Comparison of ENCODE assay signal across 9 cellular contexts in the genomic region with DNA sequence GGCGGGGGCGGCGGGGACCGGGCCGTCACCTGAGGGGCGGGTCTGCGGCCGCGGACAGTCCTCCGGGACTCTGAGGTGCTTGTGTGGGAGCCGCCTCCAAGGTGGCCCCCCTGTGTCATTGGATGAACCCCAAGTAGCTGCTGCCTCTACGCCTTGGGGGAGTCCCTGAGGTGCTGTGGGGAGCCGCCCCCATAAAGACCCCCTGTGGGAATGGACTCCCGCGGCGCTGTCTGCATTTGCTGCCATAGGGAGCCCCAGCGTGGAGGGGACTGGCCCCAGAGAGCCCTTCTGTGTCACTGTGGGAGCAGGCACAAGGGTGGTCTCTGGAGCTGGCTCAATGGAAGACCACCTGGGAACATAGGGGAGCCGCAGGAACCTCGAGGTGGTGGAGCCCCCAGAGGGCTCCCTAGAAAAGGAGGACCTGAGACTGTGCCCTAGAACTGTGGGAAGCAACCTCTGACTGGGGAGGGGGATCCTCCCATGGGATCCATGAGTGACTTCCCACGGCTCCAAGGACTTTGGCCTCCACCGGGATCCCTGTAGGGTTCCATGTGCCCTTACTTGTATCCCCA. TPM values are rescaled to one million over a fixed set of nuclear protein-coding genes. Genes with fewer than 3 reads are reported as not detected.
DNase-seq lines count a peak whose midpoint lies in the region; ATAC-seq and TF ChIP-seq lines count a peak whose summit lies in the region.
"Had no signal": no experiment of that assay in that cellular context is flagged by ENCODE, and none has a peak within 500 bp of the region (broad histone marks: within the 10 kb centered on the region; RNA-seq: fewer than 3 reads in every experiment).

No MANE protein-coding gene starts in this region.

- H3K4me2 ChIP-seq in neural progenitor cell, result peak overlapping the region; percentile 84

- peak overlapping the region; percentile 43 for H3K4me3 ChIP-seq in A673 (ENCODE audit: low read depth, low read length, poor library complexity, severe bottlenecking)
- peak overlapping the region; percentile 55 for H3K4me3 ChIP-seq in HUES6 (ENCODE audit: low read depth, low read length)
- H3K4me3 ChIP-seq in ectodermal cell (ENCODE audit: insufficient read depth, low read depth, low read length), result peak overlapping the region; percentile 31
- H3K4me3 ChIP-seq in neural progenitor cell, result peak overlapping the region; percentile 56

- H2AFZ ChIP-seq in neural progenitor cell (replicated peaks), result no peak overlapping the region

- H3K9me3 ChIP-seq in A673 (ENCODE audit: low read depth, low read length, poor library complexity, severe bottlenecking), result no peaks in the 10 kb centered on the region
- H3K9me3 ChIP-seq in HUES6 (ENCODE audit: control insufficient read depth, insufficient read depth, low read depth, low read length), result no peaks in the 10 kb centered on the region
- no peaks in the 10 kb centered on the region for H3K9me3 ChIP-seq in ectodermal cell (ENCODE audit: control insufficient read depth, low read length)
- no peaks in the 10 kb centered on the region for H3K9me3 ChIP-seq in neural progenitor cell (ENCODE audit: low read depth)

- CTCF ChIA-PET in A673 (lab: Charles Lee), result no interaction called here

- no peaks in the 10 kb centered on the region for H3K36me3 Mint-ChIP-seq in neural progenitor cell

- ATAC-seq in HG02588 (IDR thresholded peaks at IDR 0.05; ENCODE audit: unreplicated experiment), result no peak

- DNase-seq in A673 (ENCODE audit: low spot score) (no peak), neural progenitor cell (ENCODE audit: low spot score) (no peak), erythroblast (lab: John Stamatoyannopoulos, UW) (no peak), COLO829 (ENCODE audit: low spot score) (no peak), NCI-H446 (lab: John Stamatoyannopoulos, UW) (no peak)
- DNase-seq: IMR-90 had no signal

- no peak for TF ChIP-seq POLR2A in erythroblast (IDR thresholded peaks at IDR 0.05; ENCODE audit: low read length)

- peaks cover 44% of the 10 kb centered on the region for H3K4me1 Mint-ChIP-seq in neural progenitor cell

- no peaks in the 10 kb centered on the region for H3K9me3 Mint-ChIP-seq in neural progenitor cell

- H3F3A ChIP-seq in neural progenitor cell (ENCODE audit: low read depth), result peaks cover 23% of the 10 kb centered on the region

- H3K27ac ChIP-seq in A673 (ENCODE audit: low read depth, low read length, poor library complexity, severe bottlenecking), result no peak overlapping the region
- no peak overlapping the region for H3K27ac ChIP-seq in HUES6 (ENCODE audit: low read depth, low read length)
- H3K27ac ChIP-seq in ectodermal cell (ENCODE audit: insufficient read depth, low read depth, low read length, poor library complexity, severe bottlenecking), result no peak overlapping the region
- H3K27ac ChIP-seq in neural progenitor cell, result no peak overlapping the region

- no peak for TF ChIP-seq CTCF in A673 (conservative IDR thresholded peaks at IDR 0.05; ENCODE audit: low read depth, low read length)
- no peak for TF ChIP-seq CTCF in neural progenitor cell (IDR thresholded peaks at IDR 0.05)

- intact Hi-C loops in A673 (cut with micrococcal nuclease; ENCODE audit: unreplicated experiment), result no loop called here

- H3K36me3 ChIP-seq in A673 (ENCODE audit: insufficient read depth, low read length, poor library complexity, severe bottlenecking) (no peaks in the 10 kb centered on the region), HUES6 (ENCODE audit: control insufficient read depth, insufficient read depth, low read length) (no peaks in the 10 kb centered on the region), ectodermal cell (ENCODE audit: control insufficient read depth, insufficient read depth, low read length) (no peaks in the 10 kb centered on the region), neural progenitor cell (no peaks in the 10 kb centered on the region)

- no TSS peak for BruUV-seq in A673 (replicated peaks; lab: Mats Ljungman, UMichigan)

- H3K27me3 Mint-ChIP-seq in neural progenitor cell (ENCODE audit: insufficient read depth, low read depth), result peaks cover 29% of the 10 kb centered on the region

- peak overlapping the region; percentile 68 for H3K4me3 Mint-ChIP-seq in neural progenitor cell

- no peaks in the 10 kb centered on the region for H4K20me1 ChIP-seq in neural progenitor cell (ENCODE audit: low read depth)

- peaks cover 61% of the 10 kb centered on the region for H3K27me3 ChIP-seq in A673 (replicated peaks; ENCODE audit: insufficient read depth, low read depth, low read length, poor library complexity)
- peaks cover 55% of the 10 kb centered on the region for H3K27me3 ChIP-seq in HUES6 (ENCODE audit: control insufficient read depth, insufficient read depth, low read length)
- peaks cover 45% of the 10 kb centered on the region for H3K27me3 ChIP-seq in ectodermal cell (ENCODE audit: control insufficient read depth, insufficient read depth, low read length, poor library complexity, severe bottlenecking)
- H3K27me3 ChIP-seq in neural progenitor cell, result peaks cover 53% of the 10 kb centered on the region

- H3K9ac ChIP-seq in HUES6 (ENCODE audit: low read length) (no peak overlapping the region), neural progenitor cell (no peak overlapping the region)

- POLR2A ChIA-PET in A673 (lab: Charles Lee; ENCODE audit: low non-redundant PET), result no interaction called here

- no peak overlapping the region for H3K27ac Mint-ChIP-seq in neural progenitor cell

- WGBS in ectodermal cell, 2 experiments, result 16 to 19% methylated on average over 21 of the region's 21 CpGs

- H3K79me2 ChIP-seq in neural progenitor cell (ENCODE audit: low read depth), result no peaks in the 10 kb centered on the region

- no peaks in the 10 kb centered on the region for H3K4me1 ChIP-seq in A673 (ENCODE audit: insufficient read depth, low read length, poor library complexity, severe bottlenecking)
- H3K4me1 ChIP-seq in HUES6 (ENCODE audit: control insufficient read depth, insufficient read depth, low read length), result peaks cover 14% of the 10 kb centered on the region; the same call in 1 of the 2 replicates
- H3K4me1 ChIP-seq in ectodermal cell (ENCODE audit: control insufficient read depth, insufficient read depth, low read length), result peaks cover 15% of the 10 kb centered on the region
- H3K4me1 ChIP-seq in neural progenitor cell, result peaks cover 48% of the 10 kb centered on the region

RNA-seq across cellular contexts. Expression of a gene that starts 0.4 kb away (rescaled TPM):
- 0.11 and 0.13 TPM in 2 replicates for total RNA-seq in A673 (2021)
- 0.98 TPM for polyA plus RNA-seq in ectodermal cell (2013, experiment 1 of 4)
- polyA plus RNA-seq in ectodermal cell (2013, experiment 2 of 4), result 0.82 TPM
- polyA plus RNA-seq in ectodermal cell (2013, experiment 3 of 4), result 0.75 TPM
- 0.93 TPM for polyA plus RNA-seq in ectodermal cell (2013, experiment 4 of 4)
- total RNA-seq in neural progenitor cell (ENCODE audit: low replicate concordance), result 0.71 and 1.8 TPM in 2 replicates
- total RNA-seq: IMR-90 had no signal

RNA-seq across cellular contexts. Expression of a gene that starts 31.0 kb away (rescaled TPM):
- 11.9 and 13.0 TPM in 2 replicates for total RNA-seq in A673 (2021)
- polyA plus RNA-seq in ectodermal cell (2013, experiment 1 of 4), result 41.8 TPM
- 29.6 TPM for polyA plus RNA-seq in ectodermal cell (2013, experiment 2 of 4)
- polyA plus RNA-seq in ectodermal cell (2013, experiment 3 of 4), result 29.1 TPM
- 31.3 TPM for polyA plus RNA-seq in ectodermal cell (2013, experiment 4 of 4)
- total RNA-seq in neural progenitor cell (ENCODE audit: low replicate concordance), result 17.4 and 26.9 TPM in 2 replicates
